Comparison of ENCODE assay signal across 13 cellular contexts in genomic region chr4:73741140-73741749, GRCh38. TPM values are rescaled to one million over a fixed set of nuclear protein-coding genes. Genes with fewer than 3 reads are reported as not detected.
DNase-seq lines count a peak whose midpoint lies in the region; ATAC-seq, FAIRE-seq and TF ChIP-seq lines count a peak whose summit lies in the region.
"Had no signal": no experiment of that assay in that cellular context is flagged by ENCODE, and none has a peak within 500 bp of the region (broad histone marks: within the 10 kb centered on the region; RNA-seq: fewer than 3 reads in every experiment).

No MANE protein-coding gene starts in this region.

- H3K4me2 ChIP-seq in A549 (peak overlapping the region; percentile 87), PC-3 (ENCODE audit: low read length) (peak overlapping the region; percentile 81)

- TF ChIP-seq POLR2A in A549 (IDR thresholded peaks at IDR 0.05; ENCODE audit: low read length) = no peak

- H3K36me3 ChIP-seq in PC-3 (ENCODE audit: low read depth, low read length) = peaks cover 13% of the 10 kb centered on the region; the same call in 1 of the 2 replicates
- H3K36me3 ChIP-seq: tibial nerve had no signal

- no peaks in the 10 kb centered on the region for H3K9me2 ChIP-seq in PC-3 (replicated peaks; ENCODE audit: low read length)

- H3K4me1 ChIP-seq in A549 (peaks cover 22% of the 10 kb centered on the region), PC-3 (ENCODE audit: insufficient read depth, low read length) (peaks cover 29% of the 10 kb centered on the region)

- TF ChIP-seq CTCF in A549 (IDR thresholded peaks at IDR 0.05) = no peak
- no peak for TF ChIP-seq CTCF in PC-3 (conservative IDR thresholded peaks at IDR 0.05; ENCODE audit: low read depth, low read length)
- TF ChIP-seq CTCF in fibroblast of mammary gland (conservative IDR thresholded peaks at IDR 0.05; ENCODE audit: control insufficient read depth, insufficient read depth, low read depth, low read length) = no peak

- DNase-seq in A549 (ENCODE audit: low read depth in 1 of 2, low spot score in 1 of 2) = no peak
- DNase-seq in PC-3 = peak; percentile 45
- peak; percentile 9 for DNase-seq in fibroblast of mammary gland (ENCODE audit: low read depth)
- DNase-seq in central memory CD4-positive, alpha-beta T cell = no peak
- no peak for DNase-seq in GOT3 (lab: John Stamatoyannopoulos, UW)
- DNase-seq in activated gamma-delta T cell treated with Interleukin-2 at 50 U/mL for 16 hours = no peak
- DNase-seq: activated CD8-positive, alpha-beta memory T cell treated with anti-CD3 and anti-CD28 coated beads, Interleukin-2, amount 50 U/mL, for 48 hours; kidney had no signal

- no peak for TF ChIP-seq EP300 in A549 (IDR thresholded peaks at IDR 0.05)

- FAIRE-seq in A549 (lab: Jason Lieb, UNC) = no peak

- H3K27ac ChIP-seq in A549 (peak overlapping the region; percentile 68 to 70), PC-3 (ENCODE audit: low read length) (peak overlapping the region; percentile 93)
- H3K27ac ChIP-seq: skin epidermis, tibial nerve had no signal

- no peaks in the 10 kb centered on the region for H3K27me3 ChIP-seq in PC-3 (ENCODE audit: low read length)
- H3K27me3 ChIP-seq: tibial nerve had no signal

- no peak overlapping the region for H2AFZ ChIP-seq in PC-3 (ENCODE audit: low read length)

- H3K4me3 ChIP-seq in A549 (peak overlapping the region; percentile 47), PC-3 (ENCODE audit: low read length) (peak overlapping the region; percentile 65), fibroblast of mammary gland (ENCODE audit: control insufficient read depth, low read depth, low read length) (no peak overlapping the region)
- H3K4me3 ChIP-seq: tibial nerve had no signal

- H3F3A ChIP-seq in PC-3 (ENCODE audit: low read length, unreplicated experiment) = peaks cover 36% of the 10 kb centered on the region

- intact Hi-C loops in PC-3 (cut with micrococcal nuclease) = loop anchor here (5.0 kb wide), 1 partner anchor 46 kb away; no protein-coding TSS in a partner anchor

- no peak for TF ChIP-seq RAD21 in A549 (conservative IDR thresholded peaks at IDR 0.05 in 1 of 2, IDR thresholded peaks at IDR 0.05 in 1 of 2)

- POLR2A ChIA-PET in A549 (lab: Yijun Ruan, JAX) = interaction anchor here (0.6 to 1.9 kb wide), 7 partner anchors 10 to 257 kb away, joined by 3 to 11 read pairs (median 5); partner anchors contain the start of genes CXCL1 and CXCL5
- POLR2A ChIA-PET in PC-3 (lab: Charles Lee; ENCODE audit: unreplicated experiment) = no interaction called here

- ATAC-seq in A549 (peak in 1 of 2 experiments; percentile 33; a peak in 1 of 6 replicates), GM18909 (IDR thresholded peaks at IDR 0.05; ENCODE audit: poor library complexity, unreplicated experiment) (peak; percentile 9), PC-3 (no peak), HG03175 (IDR thresholded peaks at IDR 0.05; ENCODE audit: unreplicated experiment) (no peak)
- ATAC-seq: activated CD4-positive, CD25-positive, alpha-beta regulatory T cell treated with anti-CD3 and anti-CD28 coated beads, Interleukin-2, amount 50 U/mL, for 24 hours had no signal

- BruUV-seq in PC-3 (replicated peaks; lab: Mats Ljungman, UMichigan) = no TSS peak

- H3K9ac ChIP-seq in PC-3 (ENCODE audit: low read length) = peak overlapping the region; percentile 69

- no peaks in the 10 kb centered on the region; the same call in 1 of the 2 replicates for H4K20me1 ChIP-seq in PC-3 (ENCODE audit: low read length)

- H3K9me3 ChIP-seq in A549 = peaks cover 4% of the 10 kb centered on the region; the same call in 1 of the 3 replicates
- H3K9me3 ChIP-seq in PC-3 (ENCODE audit: low read length) = no peaks in the 10 kb centered on the region

- CTCF ChIA-PET in A549 (lab: Yijun Ruan, JAX) (interaction anchor here (0.6 to 3.1 kb wide), 6 partner anchors 11 to 123 kb away, joined by 3 to 20 read pairs (median 3); no protein-coding TSS in a partner anchor), PC-3 (lab: Charles Lee) (interaction anchor here (0.9 kb wide), 1 partner anchor 297 kb away, joined by 5 read pairs; the partner anchor contains the start of gene CXCL3)

- 46% methylated on average over 2 of the region's 2 CpGs for WGBS in A549 (ENCODE audit: missing lambda C conversion rate)

- H3K79me2 ChIP-seq in PC-3 (ENCODE audit: low read length) = peaks cover 21% of the 10 kb centered on the region

TF ChIP-seq in A549, 52 proteins besides CTCF, POLR2A, EP300 and RAD21:
- TF ChIP-seq PHF8 (IDR thresholded peaks at IDR 0.05; ENCODE audit: borderline replicate concordance, low read depth) (no peak), CEBPB (IDR thresholded peaks at IDR 0.05) (peak; percentile 63 to 67), ZSCAN20 (CRISPR knock-in tag; IDR thresholded peaks at IDR 0.05) (0 out of 2 replicates have a peak, but pooled peaks have one; percentile 1)

RNA-seq across cellular contexts. Expression of gene CXCL8, which starts 0.9 kb away (rescaled TPM):
- 57.2 and 87.7 TPM in 2 replicates for polyA plus RNA-seq in A549 (2011; rRNA removed)
- polyA plus RNA-seq in A549 (2012; cell fraction: cytosol; rRNA removed) = 7.3 and 9.1 TPM in 2 replicates
- polyA plus RNA-seq in A549 (2012; cell fraction: nucleus; rRNA removed) = 3.4 and 7.2 TPM in 2 replicates
- 4.0 to 5.6 TPM (median 4.4 TPM) in 3 replicates for polyA plus RNA-seq in A549 (2017; fragmentation: RNase III; extraction: RNeasy Plus Mini Kit Qiagen cat#74134 plus additional on column Dnase treatment)
- polyA minus RNA-seq in A549 (2011; rRNA and poly(A)+ RNA removed) = 20.2 and 42.4 TPM in 2 replicates
- total RNA-seq in PC-3 (2014; rRNA removed) = 360 and 477 TPM in 2 replicates

Comparison
In these comparisons a context has a peak if more than half of its experiments do, and no peak if none do; other contexts are left out.
1. DNase-seq: peak in PC-3 (single experiment) and fibroblast of mammary gland (single experiment); none in A549 (0 of 2), central memory CD4-positive, alpha-beta T cell (single experiment), GOT3 (single experiment) and activated gamma-delta T cell treated with Interleukin-2 at 50 U/mL for 16 hours (single experiment).